ENCODE assay signal across 8 cellular contexts in genomic region chr16:569445-570254, GRCh38. TPM values are rescaled to one million over a fixed set of nuclear protein-coding genes. Genes with fewer than 3 reads are reported as not detected.
DNase-seq lines count a peak whose midpoint lies in the region; ATAC-seq, FAIRE-seq and TF ChIP-seq lines count a peak whose summit lies in the region.

PIGQ (plus strand) TSS chr16:569968; CDS start chr16:574075, 4,107 bp downstream.

- DNase-seq in G401 (ENCODE audit: low spot score) (no peak), RCC 7860 (ENCODE audit: low spot score) (peak; percentile 9), activated gamma-delta T cell (lab: John Stamatoyannopoulos, UW) (peak; percentile 53), fibroblast of pulmonary artery (ENCODE audit: low read depth) (peak; percentile 64)
- DNase-seq in stimulated activated naive CD8-positive, alpha-beta T cell treated with anti-CD3 and anti-CD28 coated beads, Interleukin-15, amount 100 ng/mL, for 72 hours, result peak; percentile 65 to 74

- no peak for TF ChIP-seq CTCF in fibroblast of pulmonary artery (IDR thresholded peaks at IDR 0.05; ENCODE audit: low read length, missing control alignments)
- TF ChIP-seq CTCF in nephron (IDR thresholded peaks at IDR 0.05; ENCODE audit: unreplicated experiment in 3 of 3), result no peak

- no peaks in the 10 kb centered on the region for H3K36me3 Mint-ChIP-seq in nephron (ENCODE audit: low read depth)

- no peaks in the 10 kb centered on the region for H3K27me3 Mint-ChIP-seq in nephron (ENCODE audit: low read depth)
- no peaks in the 10 kb centered on the region for H3K27me3 Mint-ChIP-seq in stimulated activated naive CD8-positive, alpha-beta T cell treated with anti-CD3 and anti-CD28 coated beads, Interleukin-15, amount 100 ng/mL, for 72 hours

- H3K4me3 ChIP-seq in fibroblast of pulmonary artery (replicated peaks; ENCODE audit: low read depth, low read length), result peak within 1 kb of the TSS; percentile 74

- ATAC-seq in HG02642 (IDR thresholded peaks at IDR 0.05; ENCODE audit: poor library complexity, unreplicated experiment), result peak; percentile 49
- peak; percentile 80 for ATAC-seq in stimulated activated naive CD8-positive, alpha-beta T cell treated with anti-CD3 and anti-CD28 coated beads, Interleukin-15, amount 100 ng/mL, for 72 hours
- ATAC-seq in HG02884 (IDR thresholded peaks at IDR 0.05; ENCODE audit: unreplicated experiment), result no peak

- no peaks in the 10 kb centered on the region for H3K9me3 Mint-ChIP-seq in nephron
- H3K9me3 Mint-ChIP-seq in stimulated activated naive CD8-positive, alpha-beta T cell treated with anti-CD3 and anti-CD28 coated beads, Interleukin-15, amount 100 ng/mL, for 72 hours, result no peaks in the 10 kb centered on the region

- H3K4me1 Mint-ChIP-seq in nephron, result peaks cover 35% of the 10 kb centered on the region
- H3K4me1 Mint-ChIP-seq in stimulated activated naive CD8-positive, alpha-beta T cell treated with anti-CD3 and anti-CD28 coated beads, Interleukin-15, amount 100 ng/mL, for 72 hours, result peaks cover 53% of the 10 kb centered on the region

- no peak for FAIRE-seq in RCC 7860 (lab: Jason Lieb, UNC)

- in situ Hi-C loops in G401 (cut with HindIII; ENCODE audit: low sequenced_read_pairs), result no loop called here

- peak within 1 kb of the TSS; percentile 90 to 99 (median 96) for H3K27ac Mint-ChIP-seq in nephron
- H3K27ac Mint-ChIP-seq in stimulated activated naive CD8-positive, alpha-beta T cell treated with anti-CD3 and anti-CD28 coated beads, Interleukin-15, amount 100 ng/mL, for 72 hours, result peak within 1 kb of the TSS; percentile 91 to 97

- H3K4me3 Mint-ChIP-seq in nephron, result peak within 1 kb of the TSS; percentile 92 to 93 (median 93)
- H3K4me3 Mint-ChIP-seq in stimulated activated naive CD8-positive, alpha-beta T cell treated with anti-CD3 and anti-CD28 coated beads, Interleukin-15, amount 100 ng/mL, for 72 hours, result peak within 1 kb of the TSS; percentile 89 to 95

RNA-seq across cellular contexts. Expression of gene PIGQ, which starts in this region (rescaled TPM):
- total RNA-seq in G401 (2014; rRNA removed; shearing (Covaris generic)), result 38.8 and 54.4 TPM in 2 replicates
